In the genomic region with DNA sequence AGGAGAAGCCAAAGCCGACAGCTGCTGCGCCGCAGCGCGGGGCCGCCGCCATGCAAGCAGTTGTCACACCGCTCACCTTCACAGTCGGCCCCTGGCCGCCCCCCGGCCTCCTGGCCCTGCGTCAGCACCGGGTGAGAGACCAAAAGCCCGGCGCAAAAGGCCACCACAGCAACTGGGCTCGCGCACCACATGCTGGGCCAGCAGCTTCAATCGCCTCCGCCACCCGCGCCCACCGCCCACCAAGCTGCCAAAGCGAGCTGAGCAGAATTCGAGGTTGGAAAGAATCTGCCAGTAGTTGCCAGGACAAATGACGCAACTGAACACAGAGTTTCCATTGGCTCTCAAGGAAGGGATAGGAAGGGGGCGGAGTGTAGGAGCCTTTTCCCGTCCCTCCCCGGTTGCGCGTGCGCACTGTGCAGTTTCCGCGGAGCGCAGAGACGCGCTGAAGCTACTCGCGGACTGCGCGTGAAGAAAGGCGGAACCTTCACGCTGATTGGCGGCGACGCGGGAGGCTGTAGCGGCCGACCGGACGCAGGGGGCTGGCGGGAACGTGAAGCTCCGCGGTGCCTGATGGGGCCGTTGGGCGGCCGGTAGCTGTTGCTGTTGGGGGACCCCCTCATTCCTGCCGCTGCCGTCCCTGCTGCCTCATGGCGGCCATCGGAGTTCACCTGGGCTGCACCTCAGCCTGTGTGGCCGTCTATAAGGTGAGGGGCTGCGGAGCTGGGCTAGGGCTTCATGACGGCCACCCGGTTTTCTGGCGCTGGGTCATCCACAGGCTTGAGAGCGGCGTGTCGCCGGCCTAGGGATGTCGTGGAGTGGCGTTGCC, we compare ENCODE assay signal across 8 cellular contexts. TPM values are rescaled to one million over a fixed set of nuclear protein-coding genes. Genes with fewer than 3 reads are reported as not detected.
A peak's percentile ranks its signal among the peaks of the same experiment; 100 is the strongest.
DNase-seq lines count a peak whose midpoint lies in the region; ATAC-seq and TF ChIP-seq lines count a peak whose summit lies in the region.

A gene (minus strand): TSS at position 282 of the 826 bp plus-strand sequence. CDS start 91 bp downstream, at position 191.
A gene with protein sequence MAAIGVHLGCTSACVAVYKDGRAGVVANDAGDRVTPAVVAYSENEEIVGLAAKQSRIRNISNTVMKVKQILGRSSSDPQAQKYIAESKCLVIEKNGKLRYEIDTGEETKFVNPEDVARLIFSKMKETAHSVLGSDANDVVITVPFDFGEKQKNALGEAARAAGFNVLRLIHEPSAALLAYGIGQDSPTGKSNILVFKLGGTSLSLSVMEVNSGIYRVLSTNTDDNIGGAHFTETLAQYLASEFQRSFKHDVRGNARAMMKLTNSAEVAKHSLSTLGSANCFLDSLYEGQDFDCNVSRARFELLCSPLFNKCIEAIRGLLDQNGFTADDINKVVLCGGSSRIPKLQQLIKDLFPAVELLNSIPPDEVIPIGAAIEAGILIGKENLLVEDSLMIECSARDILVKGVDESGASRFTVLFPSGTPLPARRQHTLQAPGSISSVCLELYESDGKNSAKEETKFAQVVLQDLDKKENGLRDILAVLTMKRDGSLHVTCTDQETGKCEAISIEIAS (plus strand): TSS at position 551 of the 826 bp plus-strand sequence. CDS start 97 bp downstream, at position 648.
A gene with protein sequence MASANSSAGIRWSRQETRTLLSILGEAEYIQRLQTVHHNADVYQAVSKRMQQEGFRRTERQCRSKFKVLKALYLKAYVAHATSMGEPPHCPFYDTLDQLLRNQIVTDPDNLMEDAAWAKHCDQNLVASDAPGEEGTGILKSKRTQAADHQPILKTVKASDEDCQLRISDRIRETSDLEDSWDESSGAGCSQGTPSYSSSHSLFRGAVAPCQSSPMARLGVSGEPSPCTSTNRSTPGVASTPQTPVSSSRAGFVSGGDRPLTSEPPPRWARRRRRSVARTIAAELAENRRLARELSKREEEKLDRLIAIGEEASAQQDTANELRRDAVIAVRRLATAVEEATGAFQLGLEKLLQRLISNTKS (plus strand): TSS at position 551 of the 826 bp plus-strand sequence. CDS start 3,979 bp downstream, outside the sequence.

- POLR2A ChIA-PET in HEK293T (lab: Yijun Ruan, JAX) = interaction anchor here (0.6 to 3.5 kb wide), 29 partner anchors 10 to 329 kb away, joined by 3 to 41 read pairs (median 4); a partner anchor contains a TSS

- peaks cover 17% of the 10 kb centered on the region for H3K4me1 Mint-ChIP-seq in neural progenitor cell

- H3K4me3 Mint-ChIP-seq in neural progenitor cell = peak within 1 kb of the TSS; percentile 97

- DNase-seq in GF-D8 (lab: John Stamatoyannopoulos, UW) = peak; percentile 97
- DNase-seq in HEK293T (ENCODE audit: extremely low spot score) = peak; percentile 97
- DNase-seq in MV-4-11 (lab: John Stamatoyannopoulos, UW) = peak; percentile 99
- peak; percentile 97 for DNase-seq in SK-MEL-5 (ENCODE audit: low read depth, low spot score)
- DNase-seq in activated naive CD4-positive, alpha-beta T cell treated with Interleukin-2 at 50 U/mL for 16 hours = peak; percentile 99
- peak; percentile 95 to 97 for DNase-seq in foreskin keratinocyte
- DNase-seq in neural progenitor cell (ENCODE audit: low spot score) = peak; percentile 100
- peak; percentile 99 for DNase-seq in stromal cell of bone marrow (ENCODE audit: low read depth)

- peak; percentile 97 for ATAC-seq in foreskin keratinocyte

- H3K9me3 Mint-ChIP-seq in neural progenitor cell = no peaks in the 10 kb centered on the region

- H3K9me3 ChIP-seq in neural progenitor cell (ENCODE audit: low read depth) = no peaks in the 10 kb centered on the region

- peaks cover 46% of the 10 kb centered on the region for H3K79me2 ChIP-seq in neural progenitor cell (ENCODE audit: low read depth)

- CTCF ChIA-PET in HEK293T (lab: Yijun Ruan, JAX) = interaction anchor here (0.8 to 2.9 kb wide), 6 partner anchors 11 to 339 kb away, joined by 3 to 20 read pairs (median 4); no protein-coding TSS in a partner anchor

- H2AFZ ChIP-seq in neural progenitor cell (replicated peaks) = peak within 1 kb of the TSS; percentile 86

- TF ChIP-seq CTCF in foreskin keratinocyte (conservative IDR thresholded peaks at IDR 0.05) (no peak), neural progenitor cell (IDR thresholded peaks at IDR 0.05) (no peak)

- in situ Hi-C loops in SK-MEL-5 (cut with HindIII; ENCODE audit: low pct_unique_long_range_greater_than_20kb, low sequenced_read_pairs) = no loop called here

- peaks cover 5% of the 10 kb centered on the region for H4K20me1 ChIP-seq in neural progenitor cell (ENCODE audit: low read depth)

- peaks cover 10% of the 10 kb centered on the region for H3K36me3 ChIP-seq in neural progenitor cell

- peaks cover 14% of the 10 kb centered on the region for H3K36me3 Mint-ChIP-seq in neural progenitor cell

- H3F3A ChIP-seq in neural progenitor cell (ENCODE audit: low read depth) = peaks cover 14% of the 10 kb centered on the region

- H3K4me1 ChIP-seq in foreskin keratinocyte (peaks cover 5% of the 10 kb centered on the region), neural progenitor cell (peaks cover 12% of the 10 kb centered on the region)

- peak within 1 kb of the TSS; percentile 90 for H3K4me2 ChIP-seq in neural progenitor cell

- H3K9ac ChIP-seq in neural progenitor cell = peak within 1 kb of the TSS; percentile 94

- H3K4me3 ChIP-seq in neural progenitor cell = peak within 1 kb of the TSS; percentile 94

- peak within 1 kb of the TSS; percentile 50 for H3K27ac ChIP-seq in foreskin keratinocyte
- H3K27ac ChIP-seq in neural progenitor cell = peak within 1 kb of the TSS; percentile 93

- peaks cover 4% of the 10 kb centered on the region for H3K27me3 Mint-ChIP-seq in neural progenitor cell (ENCODE audit: insufficient read depth, low read depth)

- H3K27me3 ChIP-seq in foreskin keratinocyte (no peaks in the 10 kb centered on the region), neural progenitor cell (no peaks in the 10 kb centered on the region)

- peak within 1 kb of the TSS; percentile 97 for H3K27ac Mint-ChIP-seq in neural progenitor cell

TF ChIP-seq in HEK293T, 16 proteins besides CTCF, POLR2A, EP300 and RAD21:
- TF ChIP-seq FOXM1 (IDR thresholded peaks at IDR 0.05; ENCODE audit: borderline replicate concordance) (no peak), BHLHE40 (IDR thresholded peaks at IDR 0.05; ENCODE audit: borderline replicate concordance) (no peak), L3MBTL2 (conservative IDR thresholded peaks at IDR 0.05) (peak; percentile 60; the same call in 1 of the 2 replicates), ELF4 (IDR thresholded peaks at IDR 0.05) (peak; percentile 61; the same call in 1 of the 2 replicates), NFRKB (IDR thresholded peaks at IDR 0.05) (peak; percentile 47; the same call in 1 of the 2 replicates), ARNT (IDR thresholded peaks at IDR 0.05) (no peak), ZNF384 (IDR thresholded peaks at IDR 0.05) (no peak)
- TF ChIP-seq, protein P1, sequence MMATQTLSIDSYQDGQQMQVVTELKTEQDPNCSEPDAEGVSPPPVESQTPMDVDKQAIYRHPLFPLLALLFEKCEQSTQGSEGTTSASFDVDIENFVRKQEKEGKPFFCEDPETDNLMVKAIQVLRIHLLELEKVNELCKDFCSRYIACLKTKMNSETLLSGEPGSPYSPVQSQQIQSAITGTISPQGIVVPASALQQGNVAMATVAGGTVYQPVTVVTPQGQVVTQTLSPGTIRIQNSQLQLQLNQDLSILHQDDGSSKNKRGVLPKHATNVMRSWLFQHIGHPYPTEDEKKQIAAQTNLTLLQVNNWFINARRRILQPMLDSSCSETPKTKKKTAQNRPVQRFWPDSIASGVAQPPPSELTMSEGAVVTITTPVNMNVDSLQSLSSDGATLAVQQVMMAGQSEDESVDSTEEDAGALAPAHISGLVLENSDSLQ (IDR thresholded peaks at IDR 0.05) = peak; percentile 94

RNA-seq across cellular contexts. Expression of the first gene that starts in this region (rescaled TPM):
- total RNA-seq in SK-MEL-5 (2014; rRNA removed; shearing (Covaris generic)) = 0.74 and 1.7 TPM in 2 replicates
- polyA plus RNA-seq in SK-MEL-5 (2015; cell fraction: cytosol; rRNA removed) = 1.1 and 1.5 TPM in 2 replicates
- 2.0 and 3.1 TPM in 2 replicates for polyA plus RNA-seq in SK-MEL-5 (2015; cell fraction: nucleus; rRNA removed)
- 0.34 and 0.63 TPM in 2 replicates for total RNA-seq in foreskin keratinocyte
- 0.39 and 0.54 TPM in 2 replicates for polyA plus RNA-seq in foreskin keratinocyte
- 1.8 and 5.2 TPM in 2 replicates for total RNA-seq in neural progenitor cell (ENCODE audit: low replicate concordance)

RNA-seq across cellular contexts. Expression of the second gene that starts in this region (rescaled TPM):
- total RNA-seq in SK-MEL-5 (2014; rRNA removed; shearing (Covaris generic)) = 25.6 and 28.2 TPM in 2 replicates
- 12.8 and 13.0 TPM in 2 replicates for polyA plus RNA-seq in SK-MEL-5 (2015; cell fraction: cytosol; rRNA removed)
- 28.7 and 29.7 TPM in 2 replicates for polyA plus RNA-seq in SK-MEL-5 (2015; cell fraction: nucleus; rRNA removed)
- total RNA-seq in foreskin keratinocyte (23.4 and 23.6 TPM in 2 replicates), neural progenitor cell (ENCODE audit: low replicate concordance) (33.3 and 41.8 TPM in 2 replicates)
- polyA plus RNA-seq in foreskin keratinocyte = 16.2 and 19.6 TPM in 2 replicates

RNA-seq across cellular contexts. Expression of the third gene that starts in this region (rescaled TPM):
- total RNA-seq in SK-MEL-5 (2014; rRNA removed; shearing (Covaris generic)) = 20.9 and 21.6 TPM in 2 replicates
- 7.9 and 11.8 TPM in 2 replicates for polyA plus RNA-seq in SK-MEL-5 (2015; cell fraction: cytosol; rRNA removed)
- 10.7 and 10.8 TPM in 2 replicates for polyA plus RNA-seq in SK-MEL-5 (2015; cell fraction: nucleus; rRNA removed)
- total RNA-seq in foreskin keratinocyte (15.9 TPM in 2 replicates), neural progenitor cell (ENCODE audit: low replicate concordance) (17.6 and 18.8 TPM in 2 replicates)
- 5.6 and 6.9 TPM in 2 replicates for polyA plus RNA-seq in foreskin keratinocyte

Comparison
In these comparisons a context has a peak if more than half of its experiments do, and no peak if none do; other contexts are left out.
1. Peak in every context shown above with its lines: DNase-seq, ATAC-seq, H3K4me3 ChIP-seq and H3K27ac ChIP-seq.